Comparison of ENCODE assay signal across 1 cellular context in the genomic region with DNA sequence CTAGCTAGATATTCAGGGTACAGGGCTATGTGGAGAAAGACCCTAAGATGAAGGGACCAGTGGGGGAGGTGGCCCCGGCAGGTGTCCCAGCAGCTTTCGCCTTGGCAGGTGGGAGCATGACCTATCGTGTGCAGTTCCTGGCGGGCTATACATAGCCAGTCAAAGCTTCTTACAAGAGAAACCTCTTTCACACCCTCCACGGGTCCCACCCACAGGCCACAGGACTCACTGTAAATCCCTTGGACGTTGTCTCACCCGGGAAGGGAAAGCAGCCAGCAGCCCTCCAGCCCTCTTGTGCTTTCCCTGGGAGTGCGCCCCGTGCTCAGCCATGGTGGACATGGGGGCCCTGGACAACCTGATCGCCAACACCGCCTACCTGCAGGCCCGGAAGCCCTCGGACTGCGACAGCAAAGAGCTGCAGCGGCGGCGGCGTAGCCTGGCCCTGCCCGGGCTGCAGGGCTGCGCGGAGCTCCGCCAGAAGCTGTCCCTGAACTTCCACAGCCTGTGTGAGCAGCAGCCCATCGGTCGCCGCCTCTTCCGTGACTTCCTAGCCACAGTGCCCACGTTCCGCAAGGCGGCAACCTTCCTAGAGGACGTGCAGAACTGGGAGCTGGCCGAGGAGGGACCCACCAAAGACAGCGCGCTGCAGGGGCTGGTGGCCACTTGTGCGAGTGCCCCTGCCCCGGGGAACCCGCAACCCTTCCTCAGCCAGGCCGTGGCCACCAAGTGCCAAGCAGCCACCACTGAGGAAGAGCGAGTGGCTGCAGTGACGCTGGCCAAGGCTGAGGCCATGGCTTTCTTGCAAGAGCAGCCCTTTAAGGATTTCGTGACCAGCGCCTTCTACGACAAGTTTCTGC.
TF ChIP-seq lines count a peak whose summit lies in the region.

No MANE protein-coding gene starts in this region.

TF ChIP-seq in K562, 482 proteins besides CTCF, POLR2A, EP300 and RAD21:
- TF ChIP-seq TBL1XR1 (IDR thresholded peaks at IDR 0.05; ENCODE audit: low read length in 2 of 2) (no peak), HOXB6 (CRISPR knock-in tag; IDR thresholded peaks at IDR 0.05; ENCODE audit: borderline replicate concordance) (no peak), TBP (optimal IDR thresholded peaks at IDR 0.05; ENCODE audit: low read depth, low read length) (no peak), PHB2 (IDR thresholded peaks at IDR 0.05; ENCODE audit: low read depth) (no peak), ZNF253 (CRISPR knock-in tag; conservative IDR thresholded peaks at IDR 0.05) (no peak), CC2D1A (IDR thresholded peaks at IDR 0.05) (no peak), FOXJ2 (tag; IDR thresholded peaks at IDR 0.05) (no peak), BRD4 (IDR thresholded peaks at IDR 0.05) (no peak), RBM17 (IDR thresholded peaks at IDR 0.05; ENCODE audit: borderline replicate concordance, low read depth, low read length) (no peak), NCOA2 (IDR thresholded peaks at IDR 0.05; ENCODE audit: partially characterized antibody in 2 of 2) (no peak), SRSF3 (IDR thresholded peaks at IDR 0.05; ENCODE audit: insufficient read depth, low read length) (no peak)
- TF ChIP-seq, protein P1, sequence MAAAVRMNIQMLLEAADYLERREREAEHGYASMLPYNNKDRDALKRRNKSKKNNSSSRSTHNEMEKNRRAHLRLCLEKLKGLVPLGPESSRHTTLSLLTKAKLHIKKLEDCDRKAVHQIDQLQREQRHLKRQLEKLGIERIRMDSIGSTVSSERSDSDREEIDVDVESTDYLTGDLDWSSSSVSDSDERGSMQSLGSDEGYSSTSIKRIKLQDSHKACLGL (CRISPR knock-in tag; IDR thresholded peaks at IDR 0.05; ENCODE audit: borderline replicate concordance, poor library complexity, severe bottlenecking), result no peak
- TF ChIP-seq, protein P2, sequence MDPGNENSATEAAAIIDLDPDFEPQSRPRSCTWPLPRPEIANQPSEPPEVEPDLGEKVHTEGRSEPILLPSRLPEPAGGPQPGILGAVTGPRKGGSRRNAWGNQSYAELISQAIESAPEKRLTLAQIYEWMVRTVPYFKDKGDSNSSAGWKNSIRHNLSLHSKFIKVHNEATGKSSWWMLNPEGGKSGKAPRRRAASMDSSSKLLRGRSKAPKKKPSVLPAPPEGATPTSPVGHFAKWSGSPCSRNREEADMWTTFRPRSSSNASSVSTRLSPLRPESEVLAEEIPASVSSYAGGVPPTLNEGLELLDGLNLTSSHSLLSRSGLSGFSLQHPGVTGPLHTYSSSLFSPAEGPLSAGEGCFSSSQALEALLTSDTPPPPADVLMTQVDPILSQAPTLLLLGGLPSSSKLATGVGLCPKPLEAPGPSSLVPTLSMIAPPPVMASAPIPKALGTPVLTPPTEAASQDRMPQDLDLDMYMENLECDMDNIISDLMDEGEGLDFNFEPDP (CRISPR knock-in tag; IDR thresholded peaks at IDR 0.05), result no peak
